In genomic region chr7:84549409-84549808, GRCh38 we compare ENCODE assay signal across 22 cellular contexts.
DNase-seq lines count a peak whose midpoint lies in the region; ATAC-seq, FAIRE-seq and TF ChIP-seq lines count a peak whose summit lies in the region.
"Had no signal": no experiment of that assay in that cellular context is flagged by ENCODE, and none has a peak within 500 bp of the region (broad histone marks: within the 10 kb centered on the region; RNA-seq: fewer than 3 reads in every experiment).

No MANE protein-coding gene starts in this region.

- no peak for TF ChIP-seq EP300 in A549 (IDR thresholded peaks at IDR 0.05)

- no peak for TF ChIP-seq RAD21 in A549 (conservative IDR thresholded peaks at IDR 0.05 in 1 of 2, IDR thresholded peaks at IDR 0.05 in 1 of 2)
- no peak for TF ChIP-seq RAD21 in IMR-90 (IDR thresholded peaks at IDR 0.05; ENCODE audit: low read length)

- TF ChIP-seq POLR2A in A549 (IDR thresholded peaks at IDR 0.05; ENCODE audit: low read length): no peak
- TF ChIP-seq POLR2A in IMR-90 (IDR thresholded peaks at IDR 0.05; ENCODE audit: low read depth, low read length): no peak
- TF ChIP-seq POLR2A in spleen (IDR thresholded peaks at IDR 0.05): no peak

- H3K79me2 ChIP-seq in hepatocyte: no peaks in the 10 kb centered on the region

- no peak overlapping the region for H2AK9ac ChIP-seq in IMR-90 (replicated peaks; ENCODE audit: low read depth, low read length, poor library complexity)

- H3K27ac ChIP-seq in A549: no peak overlapping the region
- H3K27ac ChIP-seq in IMR-90 (ENCODE audit: insufficient read depth, low read length): no peak overlapping the region
- H3K27ac ChIP-seq in hepatocyte: no peak overlapping the region
- H3K27ac ChIP-seq in spleen: no peak overlapping the region
- H3K27ac ChIP-seq: KMS-11 had no signal

- dilution Hi-C loops in IMR-90 (cut with HindIII; ENCODE audit: low sequenced_read_pairs, unreplicated experiment): no loop called here

- H2AK5ac ChIP-seq in IMR-90 (ENCODE audit: low read depth, low read length): no peak overlapping the region

- H3K4me2 ChIP-seq in A549 (no peak overlapping the region), IMR-90 (ENCODE audit: low read depth, low read length) (no peak overlapping the region; the same call in 1 of the 2 replicates), hepatocyte (no peak overlapping the region)
- H3K4me2 ChIP-seq: KMS-11 had no signal

- H3K9me3 Mint-ChIP-seq in activated T-cell treated with anti-CD3 and anti-CD28 coated beads, Interleukin-2, amount 50 U/mL, for 4 hours: peaks cover 13% of the 10 kb centered on the region
- H3K9me3 Mint-ChIP-seq: HFFc6; T-helper 1 cell treated with Interleukin-12 subunit alpha and Interleukin-12 subunit beta and Interleukin-4 antibody, amounts not matched to agents 30 μg/mL and 1 μg/mL, for 36 hours had no signal

- H2BK15ac ChIP-seq in IMR-90 (ENCODE audit: low read depth, low read length): no peak overlapping the region

- no peaks in the 10 kb centered on the region for H3K9me2 ChIP-seq in hepatocyte (replicated peaks; ENCODE audit: insufficient read depth)

- H3K36me3 Mint-ChIP-seq in activated T-cell treated with anti-CD3 and anti-CD28 coated beads, Interleukin-2, amount 50 U/mL, for 4 hours (ENCODE audit: insufficient read depth): no peaks in the 10 kb centered on the region
- H3K36me3 Mint-ChIP-seq: CD14-positive monocyte had no signal

- H2BK20ac ChIP-seq in IMR-90 (ENCODE audit: low read depth, low read length): no peak overlapping the region

- no peak for DNase-seq in A549 (ENCODE audit: low read depth in 1 of 2, low spot score in 1 of 2)
- peak; percentile 5 for DNase-seq in IMR-90
- peak; percentile 33 for DNase-seq in adipocyte (ENCODE audit: low read depth)
- no peak for DNase-seq in hepatocyte (ENCODE audit: low spot score)
- no peak for DNase-seq in spleen
- no peak for DNase-seq in NCI-H1092 (lab: John Stamatoyannopoulos, UW)
- DNase-seq in activated T-cell treated with anti-CD3 and anti-CD28 coated beads, Interleukin-2, amount 50 U/mL, for 4 hours: no peak
- no peak for DNase-seq in NCI-H1105 (lab: John Stamatoyannopoulos, UW)
- DNase-seq: EL, GF-D8, HFFc6, MV-4-11, NCI-H1417, NCI-H187 treated with DMSO at 0.1 percent for 48 hours, NCI-H2107, NCI-H510A, NCI-H748 treated with DMSO at 0.1 percent for 48 hours had no signal

- H2BK120ac ChIP-seq in IMR-90 (ENCODE audit: low read depth, low read length): no peak overlapping the region

- H2BK5ac ChIP-seq in IMR-90 (ENCODE audit: low read depth, low read length, poor library complexity, severe bottlenecking): no peak overlapping the region

- no peak overlapping the region for H3K56ac ChIP-seq in IMR-90 (ENCODE audit: extremely low read depth, insufficient read depth, low read length)

- H3K9me3 ChIP-seq in A549 (no peaks in the 10 kb centered on the region), IMR-90 (ENCODE audit: control insufficient read depth, insufficient read depth, low read length) (no peaks in the 10 kb centered on the region; the same call in 1 of the 2 replicates), adipocyte (ENCODE audit: control insufficient read depth, low read length) (no peaks in the 10 kb centered on the region), hepatocyte (ENCODE audit: low read depth) (no peaks in the 10 kb centered on the region), spleen (no peaks in the 10 kb centered on the region)

- peak overlapping the region; percentile 87; the same call in 1 of the 2 replicates for H4K5ac ChIP-seq in IMR-90 (ENCODE audit: low read depth, low read length)

- H3K27me3 ChIP-seq in IMR-90 (ENCODE audit: control insufficient read depth, insufficient read depth, low read length) (no peaks in the 10 kb centered on the region), adipocyte (replicated peaks; ENCODE audit: control insufficient read depth, insufficient read depth, low read length) (no peaks in the 10 kb centered on the region), hepatocyte (no peaks in the 10 kb centered on the region), spleen (replicated peaks in 1 of 7) (no peaks in the 10 kb centered on the region)

- 0% methylated on average over 1 of the region's 1 CpG for WGBS in A549 (ENCODE audit: missing lambda C conversion rate)
- no CpG with 5 or more reads among the region's 1 CpG for WGBS in IMR-90 (ENCODE audit: extremely low coverage in 2 of 2, insufficient read length in 1 of 2), 2 experiments
- 4% methylated on average over 1 of the region's 1 CpG for WGBS in hepatocyte (ENCODE audit: low lambda C conversion rate, missing lambda C conversion rate)
- WGBS in spleen, 5 donors: 0 to 84% (median 0%) methylated on average over 1 of the region's 1 CpG

- H3K4me1 ChIP-seq in A549 (no peaks in the 10 kb centered on the region), IMR-90 (ENCODE audit: control insufficient read depth, insufficient read depth, low read length) (peaks cover 3% of the 10 kb centered on the region), adipocyte (ENCODE audit: control insufficient read depth, insufficient read depth, low read length) (peaks cover 20% of the 10 kb centered on the region), hepatocyte (ENCODE audit: insufficient read depth) (no peaks in the 10 kb centered on the region), spleen (no peaks in the 10 kb centered on the region)

- H3K9ac ChIP-seq in IMR-90 (ENCODE audit: low read depth, low read length): no peak overlapping the region
- no peak overlapping the region for H3K9ac ChIP-seq in adipocyte (ENCODE audit: low read length)
- H3K9ac ChIP-seq: KMS-11 had no signal

- H3K4me1 Mint-ChIP-seq in activated T-cell treated with anti-CD3 and anti-CD28 coated beads, Interleukin-2, amount 50 U/mL, for 4 hours (ENCODE audit: low read depth): no peaks in the 10 kb centered on the region
- H3K4me1 Mint-ChIP-seq: B cell, CD14-positive monocyte had no signal

- POLR2A ChIA-PET in A549 (lab: Yijun Ruan, JAX) (no interaction called here), IMR-90 (lab: Charles Lee; ENCODE audit: unreplicated experiment) (no interaction called here)

- H3K4ac ChIP-seq in IMR-90 (ENCODE audit: low read depth, low read length): no peak overlapping the region

- H3K36me3 ChIP-seq in IMR-90 (ENCODE audit: control insufficient read depth, insufficient read depth, low read length): no peaks in the 10 kb centered on the region
- no peaks in the 10 kb centered on the region for H3K36me3 ChIP-seq in adipocyte (ENCODE audit: control insufficient read depth, insufficient read depth, low read length, severe bottlenecking)
- no peaks in the 10 kb centered on the region for H3K36me3 ChIP-seq in hepatocyte (replicated peaks; ENCODE audit: insufficient read depth, low read depth)
- no peaks in the 10 kb centered on the region for H3K36me3 ChIP-seq in spleen

- ATAC-seq in A549 (no peak), IMR-90 (ENCODE audit: low read depth) (peak; percentile 68)
- no peak for ATAC-seq in activated T-cell treated with anti-CD3 and anti-CD28 coated beads, Interleukin-2, amount 50 U/mL, for 4 hours

- peak; percentile 13 for FAIRE-seq in A549 (lab: Jason Lieb, UNC)
- FAIRE-seq: D721Med had no signal

- no peak overlapping the region for H3K23ac ChIP-seq in IMR-90 (ENCODE audit: low read depth, low read length)

- H3K4me3 Mint-ChIP-seq in activated T-cell treated with anti-CD3 and anti-CD28 coated beads, Interleukin-2, amount 50 U/mL, for 4 hours: no peak overlapping the region
- H3K4me3 Mint-ChIP-seq: B cell; CD14-positive monocyte; T-helper 1 cell treated with Interleukin-12 subunit alpha and Interleukin-12 subunit beta and Interleukin-4 antibody, amounts not matched to agents 30 μg/mL and 1 μg/mL, for 36 hours had no signal

- TF ChIP-seq CTCF in A549 (IDR thresholded peaks at IDR 0.05) (no peak), IMR-90 (conservative IDR thresholded peaks at IDR 0.05; ENCODE audit: low read depth, low read length) (no peak), hepatocyte (IDR thresholded peaks at IDR 0.05; ENCODE audit: poor library complexity) (no peak), spleen (IDR thresholded peaks at IDR 0.05 in 8 of 11, conservative IDR thresholded peaks at IDR 0.05 in 3 of 11) (no peak)

- H2AFZ ChIP-seq in IMR-90 (replicated peaks; ENCODE audit: low read length, poor library complexity): no peak overlapping the region
- H2AFZ ChIP-seq in hepatocyte: no peak overlapping the region

- no peak overlapping the region for H4K91ac ChIP-seq in IMR-90 (ENCODE audit: insufficient read depth, low read depth, low read length)

- H4K20me1 ChIP-seq in IMR-90 (ENCODE audit: insufficient read depth, low read length): no peaks in the 10 kb centered on the region
- no peaks in the 10 kb centered on the region for H4K20me1 ChIP-seq in hepatocyte (ENCODE audit: insufficient read depth, poor library complexity, severe bottlenecking)

- no peak overlapping the region; a peak in 1 of 4 replicates for H4K8ac ChIP-seq in IMR-90 (ENCODE audit: low read depth in 2 of 2, low read length in 2 of 2)

- H3K14ac ChIP-seq in IMR-90 (replicated peaks; ENCODE audit: low read depth, low read length): no peak overlapping the region

- in situ Hi-C loops in IMR-90 (cut with MboI; ENCODE audit: low sequenced_read_pairs): no loop called here

- no TSS peak for BruUV-seq in IMR-90 (replicated peaks; lab: Mats Ljungman, UMichigan)

- no peaks in the 10 kb centered on the region; the same call in 1 of the 2 replicates for H3K9me1 ChIP-seq in IMR-90 (ENCODE audit: insufficient read depth, low read length)

- intact Hi-C loops in IMR-90 (cut with micrococcal nuclease) (no loop called here), spleen (cut with DNase I; ENCODE audit: low total_unique reads) (no loop called here)

- CTCF ChIA-PET in A549 (lab: Yijun Ruan, JAX) (interaction anchor here (0.7 kb wide), 1 partner anchor 27 kb away, joined by 3 read pairs; no protein-coding TSS in a partner anchor), IMR-90 (lab: Yijun Ruan, JAX) (no interaction called here)

- no peaks in the 10 kb centered on the region for H3K79me1 ChIP-seq in IMR-90 (ENCODE audit: low read depth in 1 of 2, low read length in 2 of 2)

- H3K4me3 ChIP-seq in A549 (no peak overlapping the region), IMR-90 (ENCODE audit: insufficient read depth, low read depth, low read length) (no peak overlapping the region), adipocyte (ENCODE audit: low read length) (no peak overlapping the region), hepatocyte (peak overlapping the region; percentile 4), spleen (no peak overlapping the region)

- no peaks in the 10 kb centered on the region for H3K27me3 Mint-ChIP-seq in activated T-cell treated with anti-CD3 and anti-CD28 coated beads, Interleukin-2, amount 50 U/mL, for 4 hours (ENCODE audit: low read depth)
- H3K27me3 Mint-ChIP-seq: B cell had no signal

- H3K18ac ChIP-seq in IMR-90 (ENCODE audit: low read depth, low read length): peak overlapping the region; percentile 90; the same call in 1 of the 2 replicates

TF ChIP-seq in IMR-90, 13 proteins besides CTCF, POLR2A, EP300 and RAD21 (continues in another document):
- no peak for TF ChIP-seq MAFK (IDR thresholded peaks at IDR 0.05; ENCODE audit: low read depth, low read length)

Comparison
In these comparisons a context has a peak if more than half of its experiments do, and no peak if none do; other contexts are left out.
1. DNase-seq: peak in IMR-90 (single experiment) and adipocyte (single experiment); none in A549 (0 of 2), hepatocyte (single experiment), spleen (single experiment), NCI-H1092 (single experiment), activated T-cell treated with anti-CD3 and anti-CD28 coated beads, Interleukin-2, amount 50 U/mL, for 4 hours (single experiment) and NCI-H1105 (single experiment).